Comparison of ENCODE assay signal across 8 cellular contexts in the genomic region with DNA sequence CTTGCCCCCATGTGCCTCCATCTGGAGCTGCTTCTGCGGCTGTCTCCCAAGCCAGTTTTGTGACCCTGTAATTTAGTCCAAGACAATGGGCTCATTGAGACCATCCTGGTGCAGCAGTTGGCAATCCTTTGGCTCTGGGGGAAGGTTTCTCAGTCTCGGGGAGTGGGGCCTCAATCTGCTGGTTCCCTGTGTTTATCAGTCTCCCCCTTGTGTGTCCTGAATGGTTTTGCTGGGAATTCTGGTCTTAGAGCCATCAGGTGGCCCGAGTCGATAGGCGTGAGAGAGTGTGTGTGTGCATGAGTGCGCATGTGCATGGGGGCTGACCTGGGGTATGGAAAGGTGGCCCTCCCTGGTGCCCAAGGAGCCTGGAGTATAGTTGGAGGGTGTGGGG.
A peak's percentile ranks its signal among the peaks of the same experiment; 100 is the strongest.
DNase-seq lines count a peak whose midpoint lies in the region; ATAC-seq and FAIRE-seq lines count a peak whose summit lies in the region.

No MANE protein-coding gene starts in this region.

- peak overlapping the region; percentile 86 for H3K27ac ChIP-seq in layer of hippocampus (ENCODE audit: low read depth, low read length)
- H3K27ac ChIP-seq in stomach smooth muscle (ENCODE audit: low read length): peak overlapping the region; percentile 96

- POLR2A ChIA-PET in activated naive CD8-positive, alpha-beta T cell treated with anti-CD3 and anti-CD28 coated beads, Interleukin-2, amount 10 ng/mL, durations not matched to agents 7 days and 5 days (lab: Charles Lee): interaction anchor here (0.6 to 5.9 kb wide), 18 partner anchors 12 to 622 kb away, joined by 3 to 84 read pairs (median 5); no protein-coding TSS in a partner anchor

- no peak for FAIRE-seq in frontal cortex (lab: Jason Lieb, UNC)

- H3K27me3 ChIP-seq in layer of hippocampus (ENCODE audit: control insufficient read depth, insufficient read depth, low read length): no peaks in the 10 kb centered on the region
- no peaks in the 10 kb centered on the region for H3K27me3 ChIP-seq in stomach smooth muscle (ENCODE audit: control insufficient read depth in 1 of 2, insufficient read depth in 2 of 2, low read length in 2 of 2)

- intact Hi-C loops in posterior cingulate gyrus (cut with DNase I): no loop called here

- H3K9me3 ChIP-seq in stomach smooth muscle (ENCODE audit: control insufficient read depth in 2 of 2, low read length in 2 of 2): no peaks in the 10 kb centered on the region

- no peak for ATAC-seq in activated naive CD8-positive, alpha-beta T cell treated with anti-CD3 and anti-CD28 coated beads, Interleukin-2, amount 10 ng/mL, durations not matched to agents 7 days and 5 days (ENCODE audit: low read depth)
- ATAC-seq in GM21447 (IDR thresholded peaks at IDR 0.05; ENCODE audit: unreplicated experiment): no peak

- H3K36me3 ChIP-seq in stomach smooth muscle (ENCODE audit: control insufficient read depth in 2 of 2, insufficient read depth in 2 of 2, low read length in 2 of 2): no peaks in the 10 kb centered on the region

- no peaks in the 10 kb centered on the region for H3K9me3 Mint-ChIP-seq in T-helper 2 cell treated with Interferon-gamma antibody and Interleukin-4, amounts not matched to agents 5 μg/mL and 100 μg/mL, for 36 hours
- H3K9me3 Mint-ChIP-seq in activated naive CD8-positive, alpha-beta T cell treated with anti-CD3 and anti-CD28 coated beads, Interleukin-2, amount 10 ng/mL, durations not matched to agents 7 days and 5 days: no peaks in the 10 kb centered on the region

- no peak for DNase-seq in T-helper 2 cell treated with Interferon-gamma antibody and Interleukin-4, amounts not matched to agents 5 μg/mL and 100 μg/mL, for 36 hours (ENCODE audit: low spot score)
- DNase-seq in T-helper 2 cell (no peak), posterior cingulate gyrus (no peak), frontal cortex (ENCODE audit: low spot score in 2 of 2) (no peak)
- no peak for DNase-seq in activated naive CD8-positive, alpha-beta T cell treated with anti-CD3 and anti-CD28 coated beads, Interleukin-2, amount 10 ng/mL, durations not matched to agents 7 days and 5 days

- H3K9ac ChIP-seq in stomach smooth muscle (ENCODE audit: low read length in 2 of 2): peak overlapping the region; percentile 92 to 93

- peaks cover 87% of the 10 kb centered on the region for H3K4me1 ChIP-seq in stomach smooth muscle (ENCODE audit: control insufficient read depth, insufficient read depth, low read length)

- peak overlapping the region; percentile 86 to 93 for H3K4me3 ChIP-seq in stomach smooth muscle (ENCODE audit: low read length in 2 of 2)

- H3K27ac Mint-ChIP-seq in T-helper 2 cell treated with Interferon-gamma antibody and Interleukin-4, amounts not matched to agents 5 μg/mL and 100 μg/mL, for 36 hours: peak overlapping the region; percentile 93
- H3K27ac Mint-ChIP-seq in activated naive CD8-positive, alpha-beta T cell treated with anti-CD3 and anti-CD28 coated beads, Interleukin-2, amount 10 ng/mL, durations not matched to agents 7 days and 5 days: peak overlapping the region; percentile 98

- H3K4me1 Mint-ChIP-seq in T-helper 2 cell treated with Interferon-gamma antibody and Interleukin-4, amounts not matched to agents 5 μg/mL and 100 μg/mL, for 36 hours (ENCODE audit: low read depth): peaks cover 59% of the 10 kb centered on the region
- peaks cover 54% of the 10 kb centered on the region for H3K4me1 Mint-ChIP-seq in activated naive CD8-positive, alpha-beta T cell treated with anti-CD3 and anti-CD28 coated beads, Interleukin-2, amount 10 ng/mL, durations not matched to agents 7 days and 5 days

- peaks cover 41% of the 10 kb centered on the region for H3K36me3 Mint-ChIP-seq in T-helper 2 cell treated with Interferon-gamma antibody and Interleukin-4, amounts not matched to agents 5 μg/mL and 100 μg/mL, for 36 hours (ENCODE audit: low read depth)
- H3K36me3 Mint-ChIP-seq in activated naive CD8-positive, alpha-beta T cell treated with anti-CD3 and anti-CD28 coated beads, Interleukin-2, amount 10 ng/mL, durations not matched to agents 7 days and 5 days: peaks cover 16% of the 10 kb centered on the region

- peak overlapping the region; percentile 90 for H3K4me3 Mint-ChIP-seq in T-helper 2 cell treated with Interferon-gamma antibody and Interleukin-4, amounts not matched to agents 5 μg/mL and 100 μg/mL, for 36 hours
- H3K4me3 Mint-ChIP-seq in activated naive CD8-positive, alpha-beta T cell treated with anti-CD3 and anti-CD28 coated beads, Interleukin-2, amount 10 ng/mL, durations not matched to agents 7 days and 5 days: peak overlapping the region; percentile 96

- H3K27me3 Mint-ChIP-seq in T-helper 2 cell treated with Interferon-gamma antibody and Interleukin-4, amounts not matched to agents 5 μg/mL and 100 μg/mL, for 36 hours (ENCODE audit: low read depth): no peaks in the 10 kb centered on the region
- H3K27me3 Mint-ChIP-seq in activated naive CD8-positive, alpha-beta T cell treated with anti-CD3 and anti-CD28 coated beads, Interleukin-2, amount 10 ng/mL, durations not matched to agents 7 days and 5 days: no peaks in the 10 kb centered on the region
